In the genomic region with DNA sequence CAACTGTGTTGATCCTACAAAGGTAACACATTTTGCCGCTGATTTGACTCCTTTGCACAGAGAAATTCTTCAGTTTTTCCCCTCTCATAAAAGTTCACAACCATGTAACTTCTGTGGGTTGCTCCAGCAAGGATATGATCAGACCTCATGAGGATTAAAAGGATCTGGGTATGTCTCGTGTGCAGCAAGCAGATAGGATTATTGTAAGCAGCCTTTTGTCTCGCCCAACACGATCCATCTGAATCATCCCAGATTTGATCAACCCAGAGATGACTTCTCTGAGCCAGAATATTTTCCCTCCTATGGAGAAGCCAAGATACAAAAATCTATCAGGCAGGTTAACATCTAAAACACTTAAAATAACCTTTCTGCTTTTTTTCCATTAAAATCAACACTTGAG, we compare ENCODE assay signal across 19 cellular contexts. TPM values are rescaled to one million over a fixed set of nuclear protein-coding genes. Genes with fewer than 3 reads are reported as not detected.
A peak's percentile ranks its signal among the peaks of the same experiment; 100 is the strongest.
DNase-seq lines count a peak whose midpoint lies in the region; TF ChIP-seq lines count a peak whose summit lies in the region.
"Had no signal": no experiment of that assay in that cellular context is flagged by ENCODE, and none has a peak within 500 bp of the region (broad histone marks: within the 10 kb centered on the region; RNA-seq: fewer than 3 reads in every experiment).

No MANE protein-coding gene starts in this region.

- no peaks in the 10 kb centered on the region for H3K36me3 ChIP-seq in BE2C

- peaks cover 27% of the 10 kb centered on the region for H3K4me1 Mint-ChIP-seq in HFFc6 (ENCODE audit: low read depth)
- H3K4me1 Mint-ChIP-seq in immature natural killer cell, result no peaks in the 10 kb centered on the region
- H3K4me1 Mint-ChIP-seq: T-cell had no signal

- H3K27me3 Mint-ChIP-seq in HFFc6 (ENCODE audit: insufficient read depth) (no peaks in the 10 kb centered on the region; the same call in 1 of the 2 replicates), immature natural killer cell (ENCODE audit: low read depth in 3 of 3) (peaks cover 2 to 4% (median 2%) of the 10 kb centered on the region in 3 donors)

- DNase-seq in BE2C (peak; percentile 23), HFFc6 (no peak), SK-MEL-5 (ENCODE audit: low read depth, low spot score) (peak; percentile 34), iris pigment epithelial cell (ENCODE audit: low read depth) (peak; percentile 41), amniotic stem cell (lab: John Stamatoyannopoulos, UW) (no peak), NCI-H1694 (lab: John Stamatoyannopoulos, UW) (no peak), immature natural killer cell (no peak), iPS-NIHi11 (ENCODE audit: low spot score) (no peak)
- DNase-seq: AML-193, COR-L47, HCEC 1CT, KBM-7, NCI-H1048, NCI-H1436 treated with DMSO at 0.1 percent for 48 hours, NCI-H2081 treated with DMSO at 0.1 percent for 48 hours, NCI-H2227 treated with DMSO at 0.1 percent for 48 hours, NCI-H524 treated with DMSO at 0.1 percent for 48 hours, PC-9, T-cell had no signal

- H3K9me3 Mint-ChIP-seq in HFFc6, result no peaks in the 10 kb centered on the region
- H3K9me3 Mint-ChIP-seq in immature natural killer cell, result no peaks in the 10 kb centered on the region
- H3K9me3 Mint-ChIP-seq: T-cell had no signal

- peak overlapping the region; percentile 24 for H3K4me3 ChIP-seq in BE2C (ENCODE audit: low read depth, low read length)
- H3K4me3 ChIP-seq: PC-9 had no signal

- H3K4me3 Mint-ChIP-seq in HFFc6 (no peak overlapping the region), immature natural killer cell (no peak overlapping the region)
- H3K4me3 Mint-ChIP-seq: T-cell had no signal

- TF ChIP-seq CTCF in BE2C (IDR thresholded peaks at IDR 0.05; ENCODE audit: low read depth, low read length), result no peak
- no peak for TF ChIP-seq CTCF in HFFc6 (IDR thresholded peaks at IDR 0.05)

- H3K36me3 Mint-ChIP-seq in HFFc6 (ENCODE audit: low read depth) (no peaks in the 10 kb centered on the region), immature natural killer cell (no peaks in the 10 kb centered on the region)
- H3K36me3 Mint-ChIP-seq: T-cell had no signal

- peaks cover 20% of the 10 kb centered on the region for H3K4me1 ChIP-seq in BE2C

- no peaks in the 10 kb centered on the region for H3K27me3 ChIP-seq in BE2C

- in situ Hi-C loops in SK-MEL-5 (cut with HindIII; ENCODE audit: low pct_unique_long_range_greater_than_20kb, low sequenced_read_pairs), result no loop called here

- H3K27ac Mint-ChIP-seq in HFFc6 (0 out of 2 replicates have a peak overlapping the region, but pooled peaks have one; percentile 17), immature natural killer cell (no peak overlapping the region)
- H3K27ac Mint-ChIP-seq: T-cell had no signal

- no peaks in the 10 kb centered on the region for H3K9me3 ChIP-seq in BE2C

RNA-seq across cellular contexts. Expression of a gene that starts 12.8 kb away (rescaled TPM):
- 36.8 TPM for polyA plus RNA-seq in BE2C (2012; ENCODE audit: insufficient read depth, insufficient read length, low read depth)
- 10 to 100 TPM; 60.8 to 68.0 (median 63.5) TPM for total RNA-seq in HFFc6 (2021; fragmentation: NEBNext Ultra II Directional; extraction: Animal tissue kit (Norgen Biotek cat#: 25700))
- total RNA-seq in SK-MEL-5 (2014; rRNA removed; shearing (Covaris generic)), result 141 and 154 TPM in 2 replicates
- polyA plus RNA-seq in SK-MEL-5 (2015; cell fraction: cytosol; rRNA removed), result 157 and 202 TPM in 2 replicates
- 90.2 and 130 TPM in 2 replicates for polyA plus RNA-seq in SK-MEL-5 (2015; cell fraction: nucleus; rRNA removed)
- 100 to 1,000 TPM in 2 of 3 donors, 10 to 100 TPM in 1; 89.5 to 144 (median 127) TPM for polyA plus RNA-seq in immature natural killer cell

RNA-seq across cellular contexts. Expression of a gene that starts 44.6 kb away (rescaled TPM):
- polyA plus RNA-seq in BE2C (2012; ENCODE audit: insufficient read depth, insufficient read length, low read depth), result 92.7 TPM
- total RNA-seq in HFFc6 (2021; fragmentation: NEBNext Ultra II Directional; extraction: Animal tissue kit (Norgen Biotek cat#: 25700)), result 100 to 1,000 TPM; 162 to 183 (median 183) TPM
- 71.7 and 80.4 TPM in 2 replicates for total RNA-seq in SK-MEL-5 (2014; rRNA removed; shearing (Covaris generic))
- 30.2 and 38.5 TPM in 2 replicates for polyA plus RNA-seq in SK-MEL-5 (2015; cell fraction: cytosol; rRNA removed)
- 12.1 and 15.2 TPM in 2 replicates for polyA plus RNA-seq in SK-MEL-5 (2015; cell fraction: nucleus; rRNA removed)
- polyA plus RNA-seq in immature natural killer cell, result 100 to 1,000 TPM; 128 to 211 (median 144) TPM

Comparison
In these comparisons a context has a peak if more than half of its experiments do, and no peak if none do; other contexts are left out.
1. DNase-seq: peak in BE2C (single experiment), SK-MEL-5 (single experiment) and iris pigment epithelial cell (single experiment); none in HFFc6 (single experiment), amniotic stem cell (single experiment), NCI-H1694 (single experiment), immature natural killer cell (0 of 3) and iPS-NIHi11 (single experiment).